Comparison of ENCODE assay signal across 23 cellular contexts in the genomic region with DNA sequence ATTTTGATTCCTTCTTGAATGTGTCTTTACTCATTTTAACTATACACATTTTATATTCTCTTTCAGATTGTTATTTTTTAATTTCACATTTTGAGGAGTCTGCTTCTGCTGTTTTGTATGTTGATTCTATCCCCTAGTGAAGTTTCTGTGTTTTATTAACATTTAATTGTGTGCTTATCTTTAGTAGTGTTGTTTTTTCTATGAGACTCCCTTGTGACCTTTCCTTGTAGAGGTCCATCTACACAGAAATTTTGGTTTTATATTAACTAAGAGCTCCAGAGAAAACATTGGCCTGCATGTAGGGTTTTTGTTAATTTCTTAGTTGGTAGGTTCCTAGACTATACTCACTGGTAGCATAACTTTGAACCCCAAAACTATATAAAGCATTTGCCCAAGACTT. TPM values are rescaled to one million over a fixed set of nuclear protein-coding genes. Genes with fewer than 3 reads are reported as not detected.
DNase-seq lines count a peak whose midpoint lies in the region; ATAC-seq, FAIRE-seq and TF ChIP-seq lines count a peak whose summit lies in the region.
"Had no signal": no experiment of that assay in that cellular context is flagged by ENCODE, and none has a peak within 500 bp of the region (broad histone marks: within the 10 kb centered on the region; RNA-seq: fewer than 3 reads in every experiment).

No MANE protein-coding gene starts in this region.

- POLR2A ChIA-PET in MCF 10A (lab: Yijun Ruan, JAX), result interaction anchor here (0.6 to 1.1 kb wide), 2 partner anchors 16 to 27 kb away, joined by 3 to 4 read pairs; no protein-coding TSS in a partner anchor

- FAIRE-seq in astrocyte (lab: Jason Lieb, UNC), result no peak
- FAIRE-seq: A204.1, D721Med had no signal

- no peaks in the 10 kb centered on the region for H3K27me3 ChIP-seq in breast epithelium
- H3K27me3 ChIP-seq in astrocyte (ENCODE audit: insufficient read depth, low read length), result no peaks in the 10 kb centered on the region
- no peaks in the 10 kb centered on the region for H3K27me3 ChIP-seq in foreskin keratinocyte
- H3K27me3 ChIP-seq in tibial artery, result no peaks in the 10 kb centered on the region

- BruUV-seq in MCF 10A (replicated peaks; lab: Mats Ljungman, UMichigan), result no TSS peak

- H3K36me3 Mint-ChIP-seq in MCF 10A (ENCODE audit: insufficient read depth, unreplicated experiment), result peaks cover 72% of the 10 kb centered on the region
- peaks cover 3% of the 10 kb centered on the region for H3K36me3 Mint-ChIP-seq in astrocyte (ENCODE audit: low read depth, unreplicated experiment)
- H3K36me3 Mint-ChIP-seq in stimulated activated memory B cell treated with anti-CD40 and anti-IgM and Interleukin-4, amounts not matched to agents 10 μg/mL and 1 μg/mL and 100 μg/mL, for 72 hours, result peaks cover 73% of the 10 kb centered on the region

- H3K36me3 ChIP-seq in breast epithelium (no peaks in the 10 kb centered on the region), astrocyte (ENCODE audit: insufficient read depth, low read length) (peaks cover 5% of the 10 kb centered on the region), tibial artery (peaks cover 19 to 62% (median 32%) of the 10 kb centered on the region in 3 donors)

- no peak overlapping the region for H3K27ac ChIP-seq in breast epithelium
- H3K27ac ChIP-seq in astrocyte (ENCODE audit: low read depth, low read length), result no peak overlapping the region
- H3K27ac ChIP-seq in foreskin keratinocyte, result no peak overlapping the region
- H3K27ac ChIP-seq in tibial artery, result no peak overlapping the region
- H3K27ac ChIP-seq: KMS-11 had no signal

- no peak overlapping the region for H2AFZ ChIP-seq in astrocyte (ENCODE audit: low read depth, low read length)

- no peak overlapping the region for H3K4me3 ChIP-seq in breast epithelium
- no peak overlapping the region for H3K4me3 ChIP-seq in astrocyte (ENCODE audit: insufficient read depth, low read depth, low read length)
- no peak overlapping the region for H3K4me3 ChIP-seq in tibial artery

- CTCF ChIA-PET in MCF 10A (lab: Yijun Ruan, JAX), result no interaction called here

- no peak overlapping the region for H3K4me2 ChIP-seq in astrocyte (ENCODE audit: low read length)
- H3K4me2 ChIP-seq: KMS-11 had no signal

- TF ChIP-seq POLR2A in breast epithelium (IDR thresholded peaks at IDR 0.05), result no peak

- DNase-seq in MCF 10A (ENCODE audit: unreplicated experiment) (no peak), breast epithelium (ENCODE audit: low spot score in 2 of 2) (no peak), astrocyte (ENCODE audit: low read depth) (no peak), left colon (no peak), foreskin keratinocyte (no peak), tibial artery (no peak)
- DNase-seq: EL, NCI-H1105, NCI-H146, NCI-H2029, NCI-H226, NCI-H510A treated with DMSO at 0.1 percent for 48 hours, NCI-H748 treated with DMSO at 0.1 percent for 48 hours, SIG-M5 had no signal

- H3K4me3 Mint-ChIP-seq in MCF 10A (ENCODE audit: unreplicated experiment) (no peak overlapping the region), astrocyte (ENCODE audit: unreplicated experiment) (no peak overlapping the region)
- H3K4me3 Mint-ChIP-seq in stimulated activated memory B cell treated with anti-CD40 and anti-IgM and Interleukin-4, amounts not matched to agents 10 μg/mL and 1 μg/mL and 100 μg/mL, for 72 hours, result no peak overlapping the region
- H3K4me3 Mint-ChIP-seq: CD14-positive monocyte had no signal

- peak; percentile 26 for ATAC-seq in left colon
- ATAC-seq in stimulated activated memory B cell treated with anti-CD40 and anti-IgM and Interleukin-4, amounts not matched to agents 10 μg/mL and 1 μg/mL and 100 μg/mL, for 72 hours, result no peak
- no peak for ATAC-seq in foreskin keratinocyte
- ATAC-seq in GM19467 (IDR thresholded peaks at IDR 0.05; ENCODE audit: unreplicated experiment), result no peak
- ATAC-seq: Panc1 had no signal

- H3K27ac Mint-ChIP-seq in MCF 10A (ENCODE audit: low read depth, unreplicated experiment) (peak overlapping the region; percentile 49), astrocyte (ENCODE audit: unreplicated experiment) (peak overlapping the region; percentile 20)
- H3K27ac Mint-ChIP-seq in stimulated activated memory B cell treated with anti-CD40 and anti-IgM and Interleukin-4, amounts not matched to agents 10 μg/mL and 1 μg/mL and 100 μg/mL, for 72 hours, result peak overlapping the region; percentile 49

- no peaks in the 10 kb centered on the region for H3K4me1 ChIP-seq in breast epithelium
- no peaks in the 10 kb centered on the region for H3K4me1 ChIP-seq in astrocyte (ENCODE audit: insufficient read depth, low read length)
- no peaks in the 10 kb centered on the region for H3K4me1 ChIP-seq in foreskin keratinocyte
- H3K4me1 ChIP-seq in tibial artery, result no peaks in the 10 kb centered on the region

- TF ChIP-seq CTCF in MCF 10A (IDR thresholded peaks at IDR 0.05; ENCODE audit: unreplicated experiment) (no peak), breast epithelium (IDR thresholded peaks at IDR 0.05) (no peak), astrocyte (IDR thresholded peaks at IDR 0.05; ENCODE audit: insufficient read depth, low read depth, low read length) (no peak), foreskin keratinocyte (conservative IDR thresholded peaks at IDR 0.05) (no peak), tibial artery (IDR thresholded peaks at IDR 0.05) (no peak)

- H3K79me2 ChIP-seq in astrocyte (ENCODE audit: insufficient read depth, low read length), result no peaks in the 10 kb centered on the region

- H4K20me1 ChIP-seq in astrocyte (ENCODE audit: insufficient read depth, low read length), result no peaks in the 10 kb centered on the region

- H3K9me3 ChIP-seq in breast epithelium (no peaks in the 10 kb centered on the region), astrocyte (ENCODE audit: insufficient read depth, low read depth, low read length) (no peaks in the 10 kb centered on the region), tibial artery (no peaks in the 10 kb centered on the region)

- no peaks in the 10 kb centered on the region for H3K27me3 Mint-ChIP-seq in MCF 10A (ENCODE audit: insufficient read depth, unreplicated experiment)
- no peaks in the 10 kb centered on the region for H3K27me3 Mint-ChIP-seq in astrocyte (ENCODE audit: low read depth, unreplicated experiment)
- H3K27me3 Mint-ChIP-seq in stimulated activated memory B cell treated with anti-CD40 and anti-IgM and Interleukin-4, amounts not matched to agents 10 μg/mL and 1 μg/mL and 100 μg/mL, for 72 hours, result no peaks in the 10 kb centered on the region

- H3K9me3 Mint-ChIP-seq in MCF 10A (ENCODE audit: unreplicated experiment) (no peaks in the 10 kb centered on the region), astrocyte (ENCODE audit: unreplicated experiment) (no peaks in the 10 kb centered on the region)
- no peaks in the 10 kb centered on the region for H3K9me3 Mint-ChIP-seq in stimulated activated memory B cell treated with anti-CD40 and anti-IgM and Interleukin-4, amounts not matched to agents 10 μg/mL and 1 μg/mL and 100 μg/mL, for 72 hours
- H3K9me3 Mint-ChIP-seq: CD14-positive monocyte had no signal

- H3K4me1 Mint-ChIP-seq in MCF 10A (ENCODE audit: insufficient read depth, unreplicated experiment), result peaks cover 6% of the 10 kb centered on the region
- H3K4me1 Mint-ChIP-seq in astrocyte (ENCODE audit: low read depth, unreplicated experiment), result no peaks in the 10 kb centered on the region
- peaks cover 14% of the 10 kb centered on the region for H3K4me1 Mint-ChIP-seq in stimulated activated memory B cell treated with anti-CD40 and anti-IgM and Interleukin-4, amounts not matched to agents 10 μg/mL and 1 μg/mL and 100 μg/mL, for 72 hours
- H3K4me1 Mint-ChIP-seq: CD14-positive monocyte had no signal

- intact Hi-C loops in MCF 10A (cut with micrococcal nuclease), result no loop called here
- intact Hi-C loops in breast epithelium (cut with DNase I; ENCODE audit: low total_unique reads), result no loop called here
- intact Hi-C loops in left colon (cut with DNase I, micrococcal nuclease), result no loop called here
- intact Hi-C loops in tibial artery (cut with DNase I; ENCODE audit: low total_unique reads), result no loop called here

- H3K9ac ChIP-seq in astrocyte (ENCODE audit: low read length), result no peak overlapping the region
- H3K9ac ChIP-seq: KMS-11 had no signal

RNA-seq across cellular contexts. Expression of gene IL13, which starts 35.4 kb away (rescaled TPM):
- total RNA-seq in MCF 10A (2022) (not detected in 2 replicates), breast epithelium (under 1 TPM in 2 of 3 donors, not detected in 1; 0.33 to 0.73 TPM), astrocyte (not detected in 2 replicates), left colon (not detected), foreskin keratinocyte (not detected in 2 replicates)
- not detected in 2 replicates for polyA plus RNA-seq in foreskin keratinocyte
- total RNA-seq: H4, HT1080 had no signal
- polyA plus RNA-seq: CD14-positive monocyte had no signal

RNA-seq across cellular contexts. Expression of gene IL4, which starts 51.2 kb away (rescaled TPM):
- not detected in 2 replicates for total RNA-seq in MCF 10A (2022)
- not detected for total RNA-seq in breast epithelium
- not detected in 2 replicates for total RNA-seq in astrocyte
- not detected for total RNA-seq in left colon
- not detected in 2 replicates for total RNA-seq in foreskin keratinocyte
- polyA plus RNA-seq in foreskin keratinocyte, result not detected in 2 replicates
- total RNA-seq: H4, HT1080 had no signal
- polyA plus RNA-seq: CD14-positive monocyte had no signal
